ENCODE assay signal across 8 cellular contexts in the genomic region with DNA sequence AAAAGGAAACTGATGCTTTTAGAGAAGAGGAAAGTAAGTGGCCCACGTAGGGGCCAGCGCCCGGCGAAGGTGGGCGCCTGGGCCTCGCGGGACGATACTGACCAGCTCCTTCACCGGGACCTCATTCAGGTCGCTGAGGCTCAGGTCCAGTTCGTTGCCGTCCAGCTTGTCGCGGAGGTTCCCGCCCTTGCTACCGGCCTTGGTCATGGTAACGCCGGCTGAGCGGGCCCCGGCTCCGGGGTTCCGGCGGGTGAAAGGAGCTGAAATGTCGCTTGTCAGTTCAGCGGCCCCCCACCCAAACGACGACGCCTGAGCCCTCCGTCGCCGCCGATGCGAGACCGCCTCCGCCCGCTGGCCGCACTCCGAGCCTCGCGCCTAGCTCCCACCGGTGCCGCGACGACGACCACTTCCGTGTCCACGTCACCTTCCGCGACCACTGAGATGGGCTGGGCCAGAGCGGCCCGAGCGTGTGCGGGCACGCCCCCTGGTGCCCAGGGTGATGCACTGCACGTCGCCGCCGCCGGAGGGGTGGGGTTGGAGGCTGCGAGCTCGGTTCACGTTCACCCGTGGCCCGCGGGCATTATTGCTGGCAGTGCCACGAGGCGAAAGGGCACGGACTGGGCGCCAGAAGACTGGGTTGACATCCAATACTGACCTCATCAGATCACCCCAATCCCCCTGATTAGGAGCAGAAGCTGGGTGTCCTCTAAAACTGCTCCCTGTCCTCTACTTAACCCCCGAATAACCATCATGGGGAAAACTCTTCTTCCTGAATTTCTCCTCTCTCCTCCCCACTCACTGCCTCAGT. TPM values are rescaled to one million over a fixed set of nuclear protein-coding genes. Genes with fewer than 3 reads are reported as not detected.
DNase-seq lines count a peak whose midpoint lies in the region; ATAC-seq, FAIRE-seq and TF ChIP-seq lines count a peak whose summit lies in the region.

TSS of gene LRRC59 (minus strand) at position 413 of the 808 bp plus-strand sequence. CDS start at position 207, 206 bp downstream.

- peaks cover 1% of the 10 kb centered on the region for H3K27me3 Mint-ChIP-seq in dendritic cell treated with granulocyte-macrophage colony-stimulating factor and Interleukin-4, amounts not matched to agents 40 ng/mL and 50 ng/mL, for 4 days

- WGBS in HepG2 (ENCODE audit: low lambda C conversion rate): 1% methylated on average over 21 of the region's 70 CpGs

- peak within 1 kb of the TSS; percentile 98 for H3K9ac ChIP-seq in HepG2 (ENCODE audit: insufficient read depth, low read depth, low read length)

- peak; percentile 90 for ATAC-seq in HG03442 (IDR thresholded peaks at IDR 0.05; ENCODE audit: unreplicated experiment)
- ATAC-seq in HepG2: peak; percentile 93

- intact Hi-C loops in dendritic cell treated with granulocyte-macrophage colony-stimulating factor and Interleukin-4, amounts not matched to agents 40 ng/mL and 50 ng/mL, for 4 days (cut with micrococcal nuclease): loop anchor here (1.0 kb wide), 2 partner anchors 25 to 29 kb away; partner anchors contain the start of gene ACSF2
- intact Hi-C loops in HepG2 (cut with micrococcal nuclease; ENCODE audit: unreplicated experiment): loop anchor here (1.0 kb wide), 2 partner anchors 26 to 81 kb away; partner anchors contain the start of gene RSAD1

- peak within 1 kb of the TSS; percentile 86 for H3K27ac Mint-ChIP-seq in dendritic cell treated with granulocyte-macrophage colony-stimulating factor and Interleukin-4, amounts not matched to agents 40 ng/mL and 50 ng/mL, for 4 days

- CTCF ChIA-PET in HepG2 (lab: Yijun Ruan, JAX; ENCODE audit: low intra/inter-chr PET ratio, low total read pairs): interaction anchor here (1.1 to 3.4 kb wide), 5 partner anchors 30 to 85 kb away, joined by 3 to 43 read pairs (median 6); partner anchors contain the start of gene RSAD1

- peak; percentile 91 to 96 for TF ChIP-seq POLR2A in HepG2 (IDR thresholded peaks at IDR 0.05; ENCODE audit: insufficient read depth in 1 of 2, low read depth in 2 of 2, low read length in 2 of 2)

- H3K9me3 ChIP-seq in HepG2 (ENCODE audit: low read length): peaks cover 4% of the 10 kb centered on the region; the same call in 1 of the 2 replicates

- TF ChIP-seq EP300 in HepG2 (IDR thresholded peaks at IDR 0.05; ENCODE audit: low read depth in 2 of 2, low read length in 2 of 2) (peak; percentile 56 to 73; a peak in 3 of 4 replicates), HepG2 (CRISPR knock-in tag; IDR thresholded peaks at IDR 0.05; ENCODE audit: borderline replicate concordance) (peak; percentile 70)

- peak; percentile 92 for TF ChIP-seq RAD21 in HepG2 (CRISPR knock-in tag; IDR thresholded peaks at IDR 0.05)

- peak within 1 kb of the TSS; percentile 78 for H3K4me3 Mint-ChIP-seq in dendritic cell treated with granulocyte-macrophage colony-stimulating factor and Interleukin-4, amounts not matched to agents 40 ng/mL and 50 ng/mL, for 4 days

- peaks cover 0 to 3% of the 10 kb centered on the region in 2 experiments; a peak in 1 of 5 replicates for H3K27me3 ChIP-seq in HepG2 (ENCODE audit: control insufficient read depth in 1 of 2, insufficient read depth in 2 of 2, low read length in 2 of 2)

- peaks cover 42% of the 10 kb centered on the region for H3K4me1 Mint-ChIP-seq in dendritic cell treated with granulocyte-macrophage colony-stimulating factor and Interleukin-4, amounts not matched to agents 40 ng/mL and 50 ng/mL, for 4 days (ENCODE audit: low read depth)

- H2AFZ ChIP-seq in HepG2 (ENCODE audit: low read length): peak within 1 kb of the TSS; percentile 99

- in situ Hi-C loops in HepG2 (cut with HindIII; ENCODE audit: extremely low pct_ligation_motif_present, low pct_unique_long_range_greater_than_20kb): loop anchor here (5.0 kb wide), 1 partner anchor 80 kb away; the partner anchor contains the start of gene RSAD1

- TSS peak; percentile 55 for BruUV-seq in HepG2 (replicated peaks; lab: Mats Ljungman, UMichigan)

- peak within 1 kb of the TSS; percentile 73 to 99 (median 99) for H3K4me3 ChIP-seq in HepG2 (replicated peaks in 1 of 3; ENCODE audit: insufficient read depth in 1 of 3, low read depth in 2 of 3, low read length in 3 of 3)

- H3K4me2 ChIP-seq in HepG2 (ENCODE audit: low read depth, low read length): peak within 1 kb of the TSS; percentile 95

- H3K36me3 ChIP-seq in HepG2 (replicated peaks in 1 of 2; ENCODE audit: control insufficient read depth in 1 of 2, insufficient read depth in 2 of 2, low read length in 2 of 2): peaks cover 18 to 30% of the 10 kb centered on the region in 2 experiments

- peaks cover 15% of the 10 kb centered on the region; the same call in 1 of the 2 replicates for H4K20me1 ChIP-seq in HepG2 (ENCODE audit: insufficient read depth, low read length)

- POLR2A ChIA-PET in HepG2 (lab: Yijun Ruan, JAX): interaction anchor here (0.9 to 5.4 kb wide), 25 partner anchors 9 to 295 kb away, joined by 3 to 99 read pairs (median 8); partner anchors contain the start of genes ACSF2, EME1, EPN3 and MRPL27

- peak within 1 kb of the TSS; percentile 85 for H3K27ac ChIP-seq in HepG2 (ENCODE audit: extremely low read length, insufficient read depth, low read length)

- H3K9me3 Mint-ChIP-seq in dendritic cell treated with granulocyte-macrophage colony-stimulating factor and Interleukin-4, amounts not matched to agents 40 ng/mL and 50 ng/mL, for 4 days: no peaks in the 10 kb centered on the region

- DNase-seq in C1 segment of cervical spinal cord (lab: John Stamatoyannopoulos, UW) (peak; percentile 22 to 90 (median 68)), GM19239 (ENCODE audit: insufficient read length, low spot score) (peak; percentile 87), NCI-H526 treated with DMSO at 0.1 percent for 48 hours (lab: John Stamatoyannopoulos, UW) (peak; percentile 49), HepG2 (ENCODE audit: low spot score) (peak; percentile 81)
- peak; percentile 86 to 89 for DNase-seq in activated CD4-positive, alpha-beta T cell treated with anti-CD3 and anti-CD28 coated beads, Interleukin-2, amount 50 U/mL, for 24 hours (ENCODE audit: low read depth in 1 of 2, low spot score in 1 of 2)
- peak; percentile 95 to 98 for DNase-seq in stimulated activated CD4-positive, alpha-beta T cell treated with anti-CD3 and anti-CD28 coated beads, Interleukin-2, amount 100 ng/mL, for 48 hours

- H3K79me2 ChIP-seq in HepG2 (ENCODE audit: insufficient read depth, low read length): peaks cover 43% of the 10 kb centered on the region

- peaks cover 27% of the 10 kb centered on the region for H3K4me1 ChIP-seq in HepG2 (ENCODE audit: insufficient read depth, low read length)

- peaks cover 33% of the 10 kb centered on the region for H3K36me3 Mint-ChIP-seq in dendritic cell treated with granulocyte-macrophage colony-stimulating factor and Interleukin-4, amounts not matched to agents 40 ng/mL and 50 ng/mL, for 4 days (ENCODE audit: low read depth)

- FAIRE-seq in GM19239 (lab: Jason Lieb, UNC) (peak; percentile 87), HepG2 (lab: Jason Lieb, UNC) (peak; percentile 64)

- TF ChIP-seq CTCF in HepG2 (CRISPR knock-in tag; IDR thresholded peaks at IDR 0.05): peak; percentile 100

TF ChIP-seq in HepG2, 621 proteins besides CTCF, POLR2A, EP300 and RAD21 (continues in another document):
- TF ChIP-seq GATAD1 (CRISPR knock-in tag; IDR thresholded peaks at IDR 0.05): peak; percentile 99
- TF ChIP-seq, protein P1, sequence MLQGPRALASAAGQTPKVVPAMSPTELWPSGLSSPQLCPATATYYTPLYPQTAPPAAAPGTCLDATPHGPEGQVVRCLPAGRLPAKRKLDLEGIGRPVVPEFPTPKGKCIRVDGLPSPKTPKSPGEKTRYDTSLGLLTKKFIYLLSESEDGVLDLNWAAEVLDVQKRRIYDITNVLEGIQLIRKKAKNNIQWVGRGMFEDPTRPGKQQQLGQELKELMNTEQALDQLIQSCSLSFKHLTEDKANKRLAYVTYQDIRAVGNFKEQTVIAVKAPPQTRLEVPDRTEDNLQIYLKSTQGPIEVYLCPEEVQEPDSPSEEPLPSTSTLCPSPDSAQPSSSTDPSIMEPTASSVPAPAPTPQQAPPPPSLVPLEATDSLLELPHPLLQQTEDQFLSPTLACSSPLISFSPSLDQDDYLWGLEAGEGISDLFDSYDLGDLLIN (CRISPR knock-in tag; IDR thresholded peaks at IDR 0.05; ENCODE audit: borderline replicate concordance): peak; percentile 69; the same call in 1 of the 2 replicates
- TF ChIP-seq, protein P2, sequence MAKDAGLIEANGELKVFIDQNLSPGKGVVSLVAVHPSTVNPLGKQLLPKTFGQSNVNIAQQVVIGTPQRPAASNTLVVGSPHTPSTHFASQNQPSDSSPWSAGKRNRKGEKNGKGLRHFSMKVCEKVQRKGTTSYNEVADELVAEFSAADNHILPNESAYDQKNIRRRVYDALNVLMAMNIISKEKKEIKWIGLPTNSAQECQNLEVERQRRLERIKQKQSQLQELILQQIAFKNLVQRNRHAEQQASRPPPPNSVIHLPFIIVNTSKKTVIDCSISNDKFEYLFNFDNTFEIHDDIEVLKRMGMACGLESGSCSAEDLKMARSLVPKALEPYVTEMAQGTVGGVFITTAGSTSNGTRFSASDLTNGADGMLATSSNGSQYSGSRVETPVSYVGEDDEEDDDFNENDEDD (CRISPR knock-in tag; IDR thresholded peaks at IDR 0.05; ENCODE audit: borderline replicate concordance): peak; percentile 98

RNA-seq across cellular contexts. Expression of gene LRRC59, which starts in this region (rescaled TPM):
- total RNA-seq in HepG2 (2016; rRNA removed; fragmentation: Illumina TruSeq; extraction: Trizol): 222 and 239 TPM in 2 replicates
- total RNA-seq in HepG2 (2016; cell fraction: cytosol; rRNA removed; fragmentation: Illumina TruSeq; extraction: Trizol; ENCODE audit: low read depth): 75.0 and 83.4 TPM in 2 replicates
- 213 and 234 TPM in 2 replicates for total RNA-seq in HepG2 (2016; cell fraction: insoluble cytoplasmic fraction; rRNA removed; fragmentation: Illumina TruSeq; extraction: Trizol)
- 172 and 182 TPM in 2 replicates for total RNA-seq in HepG2 (2016; cell fraction: membrane; rRNA removed; fragmentation: Illumina TruSeq; extraction: Trizol)
- total RNA-seq in HepG2 (2016; cell fraction: nucleus; rRNA removed; fragmentation: Illumina TruSeq; extraction: Trizol): 115 and 124 TPM in 2 replicates
- polyA plus RNA-seq in HepG2 (2011; rRNA removed): 87.3 and 93.2 TPM in 2 replicates
- 57.2 and 66.4 TPM in 2 replicates for polyA plus RNA-seq in HepG2 (2011; cell fraction: cytosol; rRNA removed)
- polyA plus RNA-seq in HepG2 (2011; cell fraction: nucleus; rRNA removed): 50.6 and 58.7 TPM in 2 replicates
- polyA plus RNA-seq in HepG2 (2012): 90.0 and 114 TPM in 2 replicates
- polyA plus RNA-seq in HepG2 (2016; cell fraction: cytosol; fragmentation: Illumina TruSeq; extraction: Trizol; ENCODE audit: low read depth): 59.8 and 73.7 TPM in 2 replicates
- polyA plus RNA-seq in HepG2 (2016; cell fraction: insoluble cytoplasmic fraction; fragmentation: Illumina TruSeq; extraction: Trizol; ENCODE audit: low read depth): 202 and 242 TPM in 2 replicates
- 104 and 113 TPM in 2 replicates for polyA plus RNA-seq in HepG2 (2016; cell fraction: membrane; fragmentation: Illumina TruSeq; extraction: Trizol; ENCODE audit: low read depth)
- polyA plus RNA-seq in HepG2 (2016; cell fraction: nucleus; fragmentation: Illumina TruSeq; extraction: Trizol; ENCODE audit: insufficient read depth, low read depth): 152 and 155 TPM in 2 replicates
- polyA minus RNA-seq in HepG2 (2011; rRNA and poly(A)+ RNA removed; ENCODE audit: low replicate concordance): 159 and 165 TPM in 2 replicates
- 74.4 and 77.8 TPM in 2 replicates for polyA minus RNA-seq in HepG2 (2011; cell fraction: cytosol; rRNA and poly(A)+ RNA removed)
- 73.0 and 88.5 TPM in 2 replicates for polyA minus RNA-seq in HepG2 (2011; cell fraction: nucleus; rRNA and poly(A)+ RNA removed)

Comparison
In these comparisons a context has a peak if more than half of its experiments do, and no peak if none do; other contexts are left out.
1. Peak in every context shown above with its lines: DNase-seq, ATAC-seq, H3K4me3 ChIP-seq and H3K27ac ChIP-seq.